Comparison of ENCODE assay signal across 1 cellular context in genomic region chr7:133482626-133483025, GRCh38.
TF ChIP-seq lines count a peak whose summit lies in the region.

No MANE protein-coding gene starts in this region.

TF ChIP-seq in WTC11, 78 proteins besides CTCF, POLR2A, EP300 and RAD21 (continued from another document):
- no peak for TF ChIP-seq ZMAT4 (CRISPR knock-in tag; IDR thresholded peaks at IDR 0.05)
- no peak for TF ChIP-seq NR1H2 (CRISPR knock-in tag; IDR thresholded peaks at IDR 0.05)
- no peak for TF ChIP-seq ARID4B (CRISPR knock-in tag; IDR thresholded peaks at IDR 0.05; ENCODE audit: borderline replicate concordance)
- TF ChIP-seq FOXP4 (CRISPR knock-in tag; IDR thresholded peaks at IDR 0.05), result no peak
- TF ChIP-seq MLX (CRISPR knock-in tag; IDR thresholded peaks at IDR 0.05), result no peak
- no peak for TF ChIP-seq IRF1 (CRISPR knock-in tag; IDR thresholded peaks at IDR 0.05)
- TF ChIP-seq AFF4 (CRISPR knock-in tag; IDR thresholded peaks at IDR 0.05; ENCODE audit: borderline replicate concordance), result no peak
- TF ChIP-seq SP1 (CRISPR knock-in tag; conservative IDR thresholded peaks at IDR 0.05), result no peak
- TF ChIP-seq TEAD4 (CRISPR knock-in tag; IDR thresholded peaks at IDR 0.05), result no peak
- no peak for TF ChIP-seq RELA (CRISPR knock-in tag; IDR thresholded peaks at IDR 0.05; ENCODE audit: borderline replicate concordance)
